Comparison of ENCODE assay signal across 10 cellular contexts in the genomic region with DNA sequence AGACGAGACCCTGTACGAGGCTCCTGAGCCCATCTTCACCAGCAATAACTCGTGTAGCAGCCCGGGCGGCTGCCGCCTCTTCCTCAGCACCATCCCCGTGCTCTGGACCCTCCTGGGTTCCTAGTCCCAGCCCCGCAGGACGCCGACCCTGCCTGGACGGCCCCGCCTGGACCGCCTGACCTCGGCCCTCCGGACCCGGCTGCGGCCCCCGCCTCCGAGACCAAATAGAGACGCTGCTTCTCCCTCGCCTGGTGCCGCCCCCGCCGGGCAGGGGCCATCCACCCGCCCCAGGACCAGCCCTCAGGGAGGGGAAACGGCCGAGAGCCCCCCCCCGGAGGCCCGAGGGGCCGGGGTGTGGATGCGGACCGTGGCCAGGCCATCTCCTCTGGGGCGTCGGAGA. TPM values are rescaled to one million over a fixed set of nuclear protein-coding genes. Genes with fewer than 3 reads are reported as not detected.
"Had no signal": no experiment of that assay in that cellular context is flagged by ENCODE, and none has a peak within 500 bp of the region (broad histone marks: within the 10 kb centered on the region; RNA-seq: fewer than 3 reads in every experiment).

No MANE protein-coding gene starts in this region.

- H3K27ac ChIP-seq: HL-60, KMS-11 had no signal

- H3K9ac ChIP-seq: KMS-11 had no signal

- H3K9me3 ChIP-seq: HAP-1 had no signal

- H3K4me3 ChIP-seq: GM23338, HAP-1 had no signal

- ATAC-seq: GM23338, HCT116 had no signal

- H3K4me2 ChIP-seq: GM23338, KMS-11 had no signal

- H2AFZ ChIP-seq: GM23338 had no signal

- H3K4me3 Mint-ChIP-seq: GM23338, HFFc6 had no signal

- FAIRE-seq: H1, H54 had no signal

- H3K9me3 Mint-ChIP-seq: GM23338, HFFc6 had no signal

- H3K36me3 ChIP-seq: HAP-1 had no signal

- H3K4me1 Mint-ChIP-seq: GM23338 had no signal

- H3K27ac Mint-ChIP-seq: GM23338, HFFc6 had no signal

- DNase-seq: HFFc6, IMR-90, KBM-7 had no signal

RNA-seq across cellular contexts. Expression of gene EFNA2, which starts 14.1 kb away (rescaled TPM):
- total RNA-seq: HFFc6, IMR-90 had no signal
- polyA plus RNA-seq: IMR-90 had no signal
